In the genomic region with DNA sequence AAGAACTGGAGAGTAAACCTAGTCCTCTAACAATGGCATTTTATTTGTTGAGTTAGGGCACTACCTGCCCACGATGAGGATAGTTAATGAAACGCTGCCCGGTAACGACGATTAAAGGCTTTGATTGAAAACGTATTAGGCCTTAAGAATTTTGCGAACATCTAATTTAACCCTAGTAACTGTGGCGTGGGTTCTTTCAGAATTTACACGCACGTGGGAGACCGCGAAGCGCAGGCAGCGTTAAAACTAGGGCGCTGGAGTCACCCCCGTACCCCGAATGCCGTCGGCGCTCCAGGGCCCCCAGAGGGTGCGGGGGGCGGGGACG, we compare ENCODE assay signal across 8 cellular contexts. TPM values are rescaled to one million over a fixed set of nuclear protein-coding genes. Genes with fewer than 3 reads are reported as not detected.
A peak's percentile ranks its signal among the peaks of the same experiment; 100 is the strongest.
DNase-seq lines count a peak whose midpoint lies in the region; ATAC-seq and TF ChIP-seq lines count a peak whose summit lies in the region.

No MANE protein-coding gene starts in this region.

- H3K36me3 Mint-ChIP-seq in activated CD8-positive, alpha-beta memory T cell treated with anti-CD3 and anti-CD28 coated beads, Interleukin-2, amount 10 ng/mL, durations not matched to agents 7 days and 5 days: peaks cover 23% of the 10 kb centered on the region

- in situ Hi-C loops in astrocyte of the spinal cord (cut with HindIII; ENCODE audit: low sequenced_read_pairs): no loop called here

- DNase-seq in activated CD8-positive, alpha-beta memory T cell treated with anti-CD3 and anti-CD28 coated beads, Interleukin-2, amount 10 ng/mL, durations not matched to agents 7 days and 5 days: no peak
- DNase-seq in activated CD8-positive, alpha-beta memory T cell treated with anti-CD3 and anti-CD28 coated beads, Interleukin-2, amount 50 U/mL, for 4 hours: no peak
- DNase-seq in astrocyte of the spinal cord (ENCODE audit: low read depth, low spot score) (no peak), thoracic aorta (ENCODE audit: low spot score) (no peak), NCI-H82 treated with DMSO at 0.1 percent for 48 hours (lab: John Stamatoyannopoulos, UW; ENCODE audit: unreplicated experiment) (no peak)
- DNase-seq in activated CD4-positive, CD25-positive, alpha-beta regulatory T cell (lab: John Stamatoyannopoulos, UW): no peak

- H3K4me3 ChIP-seq in HUES64 (ENCODE audit: low read length) (peak overlapping the region; percentile 94), astrocyte of the spinal cord (ENCODE audit: low read depth, low read length) (peak overlapping the region; percentile 93), thoracic aorta (peak overlapping the region; percentile 79)

- peak overlapping the region; percentile 87 for H3K9ac ChIP-seq in HUES64 (ENCODE audit: low read depth, low read length)

- peak overlapping the region; percentile 94 for H3K4me3 Mint-ChIP-seq in activated CD8-positive, alpha-beta memory T cell treated with anti-CD3 and anti-CD28 coated beads, Interleukin-2, amount 10 ng/mL, durations not matched to agents 7 days and 5 days

- H3K9me3 ChIP-seq in HUES64 (ENCODE audit: insufficient read depth, low read depth, low read length) (no peaks in the 10 kb centered on the region), thoracic aorta (no peaks in the 10 kb centered on the region)

- peak overlapping the region; percentile 84 for H3K27ac ChIP-seq in HUES64 (ENCODE audit: low read depth, low read length)
- H3K27ac ChIP-seq in layer of hippocampus (ENCODE audit: low read depth, low read length): peak overlapping the region; percentile 94
- H3K27ac ChIP-seq in thoracic aorta: peak overlapping the region; percentile 92 to 99

- H3K36me3 ChIP-seq in HUES64 (ENCODE audit: insufficient read depth, low read length) (no peaks in the 10 kb centered on the region), thoracic aorta (no peaks in the 10 kb centered on the region)

- H3K9me3 Mint-ChIP-seq in activated CD8-positive, alpha-beta memory T cell treated with anti-CD3 and anti-CD28 coated beads, Interleukin-2, amount 10 ng/mL, durations not matched to agents 7 days and 5 days (ENCODE audit: low read depth): no peaks in the 10 kb centered on the region

- H3K4me1 ChIP-seq in HUES64 (ENCODE audit: insufficient read depth, low read length) (peaks cover 25% of the 10 kb centered on the region), thoracic aorta (ENCODE audit: control insufficient read depth in 1 of 2, low read depth in 2 of 2) (peaks cover 25 to 33% of the 10 kb centered on the region in 2 donors)

- peaks cover 30% of the 10 kb centered on the region for H3K4me1 Mint-ChIP-seq in activated CD8-positive, alpha-beta memory T cell treated with anti-CD3 and anti-CD28 coated beads, Interleukin-2, amount 10 ng/mL, durations not matched to agents 7 days and 5 days

- peak; percentile 58 for ATAC-seq in activated CD8-positive, alpha-beta memory T cell treated with anti-CD3 and anti-CD28 coated beads, Interleukin-2, amount 10 ng/mL, durations not matched to agents 7 days and 5 days
- ATAC-seq in thoracic aorta (ENCODE audit: insufficient number of reproducible peaks, low FRiP score, low read depth): no peak

- WGBS in HUES64: under 1% methylated on average over 23 of the region's 23 CpGs

- H3K27ac Mint-ChIP-seq in activated CD8-positive, alpha-beta memory T cell treated with anti-CD3 and anti-CD28 coated beads, Interleukin-2, amount 10 ng/mL, durations not matched to agents 7 days and 5 days: peak overlapping the region; percentile 95

- H3K27me3 Mint-ChIP-seq in activated CD8-positive, alpha-beta memory T cell treated with anti-CD3 and anti-CD28 coated beads, Interleukin-2, amount 10 ng/mL, durations not matched to agents 7 days and 5 days: no peaks in the 10 kb centered on the region

- CTCF ChIA-PET in activated CD8-positive, alpha-beta memory T cell treated with anti-CD3 and anti-CD28 coated beads, Interleukin-2, amount 10 ng/mL, durations not matched to agents 7 days and 5 days (lab: Charles Lee): interaction anchor here (2.7 kb wide), 1 partner anchor 13 kb away, joined by 20 read pairs; no protein-coding TSS in a partner anchor

- H3K27me3 ChIP-seq in HUES64 (ENCODE audit: insufficient read depth, low read length): peaks cover 39% of the 10 kb centered on the region
- no peaks in the 10 kb centered on the region for H3K27me3 ChIP-seq in layer of hippocampus (ENCODE audit: control insufficient read depth, insufficient read depth, low read length)
- no peaks in the 10 kb centered on the region for H3K27me3 ChIP-seq in thoracic aorta (replicated peaks; ENCODE audit: insufficient read depth)

- TF ChIP-seq CTCF in astrocyte of the spinal cord (IDR thresholded peaks at IDR 0.05; ENCODE audit: low read depth, low read length) (no peak), thoracic aorta (IDR thresholded peaks at IDR 0.05) (no peak)

RNA-seq across cellular contexts. Expression of gene SMCHD1, which starts 0.7 kb away (rescaled TPM):
- total RNA-seq in activated CD8-positive, alpha-beta memory T cell treated with anti-CD3 and anti-CD28 coated beads, Interleukin-2, amount 10 ng/mL, durations not matched to agents 7 days and 5 days: 100 to 1,000 TPM; 129 to 174 TPM
- polyA plus RNA-seq in HUES64 (2013, experiment 1 of 2): 23.2 TPM
- 26.7 TPM for polyA plus RNA-seq in HUES64 (2013, experiment 2 of 2)
- 100 to 1,000 TPM in 1 of 2 donors, 10 to 100 TPM in 1; 73.8 to 107 TPM for total RNA-seq in thoracic aorta
